Comparison of ENCODE assay signal across 35 cellular contexts in genomic region chr2:65424391-65424790, GRCh38.
"Had no signal": no experiment of that assay in that cellular context is flagged by ENCODE, and none has a peak within 500 bp of the region (broad histone marks: within the 10 kb centered on the region; RNA-seq: fewer than 3 reads in every experiment).

No MANE protein-coding gene starts in this region.

- H3K4me3 ChIP-seq: MG63 had no signal

- H3K27me3 ChIP-seq: MG63 had no signal

- H3K9me3 ChIP-seq: MG63 had no signal

- DNase-seq: Karpas-422, Kasumi-1, MG63, MM.1S, MV-4-11, NCI-H1048, NCI-H1092, NCI-H1092 treated with DMSO at 0.1 percent for 48 hours, NCI-H1105, NCI-H1105 treated with DMSO at 0.1 percent for 48 hours, NCI-H1417, NCI-H1417 treated with DMSO at 0.1 percent for 48 hours, NCI-H1436, NCI-H1436 treated with DMSO at 0.1 percent for 48 hours, NCI-H146, NCI-H1694, NCI-H1694 treated with DMSO at 0.1 percent for 48 hours, NCI-H187, NCI-H187 treated with DMSO at 0.1 percent for 48 hours, NCI-H1930, NCI-H2029, NCI-H2029 treated with DMSO at 0.1 percent for 48 hours, NCI-H2081, NCI-H2081 treated with DMSO at 0.1 percent for 48 hours, NCI-H2107, NCI-H2171, NCI-H2171 treated with DMSO at 0.1 percent for 48 hours, NCI-H2227 treated with DMSO at 0.1 percent for 48 hours, NCI-H226, NCI-H345, NCI-H446, NCI-H446 treated with DMSO at 0.1 percent for 48 hours, NCI-H510A, NCI-H510A treated with DMSO at 0.1 percent for 48 hours, NCI-H524 had no signal
